ENCODE assay signal across 11 cellular contexts in genomic region chr1:90612033-90612432, GRCh38.
"Had no signal": no experiment of that assay in that cellular context is flagged by ENCODE, and none has a peak within 500 bp of the region (broad histone marks: within the 10 kb centered on the region; RNA-seq: fewer than 3 reads in every experiment).

No MANE protein-coding gene starts in this region.

- FAIRE-seq: H1, H54 had no signal

- H3K9me3 Mint-ChIP-seq: GM23338, H9 had no signal

- DNase-seq: GM23248, GOT3, H7, H9, HCEC 1CT, HFFc6 had no signal

- H3K27ac Mint-ChIP-seq: GM23338, H9, HFFc6 had no signal

- H3K4me2 ChIP-seq: GM23338 had no signal

- ATAC-seq: GM23338, HCT116 had no signal

- H3K4me3 ChIP-seq: GM23248, GM23338, HAP-1 had no signal

- H2AFZ ChIP-seq: GM23248, GM23338 had no signal

- H3K9ac ChIP-seq: GM23248 had no signal

- H3K4me3 Mint-ChIP-seq: GM23338, H9, HFFc6 had no signal

- H3K4me1 ChIP-seq: HAP-1 had no signal

- H3K27ac ChIP-seq: GM23248 had no signal

- H3K9me3 ChIP-seq: HAP-1 had no signal

- H3K36me3 ChIP-seq: HAP-1 had no signal
